In genomic region chr3:44892689-44893088, GRCh38 we compare ENCODE assay signal across 20 cellular contexts. TPM values are rescaled to one million over a fixed set of nuclear protein-coding genes. Genes with fewer than 3 reads are reported as not detected.
A peak's percentile ranks its signal among the peaks of the same experiment; 100 is the strongest.
DNase-seq lines count a peak whose midpoint lies in the region; ATAC-seq and TF ChIP-seq lines count a peak whose summit lies in the region.
"Had no signal": no experiment of that assay in that cellular context is flagged by ENCODE, and none has a peak within 500 bp of the region (broad histone marks: within the 10 kb centered on the region; RNA-seq: fewer than 3 reads in every experiment).

No MANE protein-coding gene starts in this region.

- H3K27ac Mint-ChIP-seq in CD14-positive monocyte = no peak overlapping the region
- no peak overlapping the region for H3K27ac Mint-ChIP-seq in CD4-positive, alpha-beta memory T cell
- H3K27ac Mint-ChIP-seq: activated CD4-positive, alpha-beta memory T cell treated with anti-CD3 and anti-CD28 coated beads for 36 hours; CD8-positive, alpha-beta T cell had no signal

- peaks cover 0 to 3% (median under 1%) of the 10 kb centered on the region in 3 donors for H3K27me3 Mint-ChIP-seq in CD14-positive monocyte (ENCODE audit: low read depth in 3 of 3)
- peaks cover 0 to 7% of the 10 kb centered on the region in 2 donors for H3K27me3 Mint-ChIP-seq in CD4-positive, alpha-beta memory T cell
- H3K27me3 Mint-ChIP-seq: activated CD4-positive, alpha-beta memory T cell treated with anti-CD3 and anti-CD28 coated beads for 36 hours had no signal

- H3K9me3 ChIP-seq in RWPE2 (ENCODE audit: severe bottlenecking) = no peaks in the 10 kb centered on the region
- no peaks in the 10 kb centered on the region for H3K9me3 ChIP-seq in CD4-positive, alpha-beta memory T cell (ENCODE audit: control insufficient read depth in 1 of 2, low read length in 2 of 2)
- H3K9me3 ChIP-seq: gastroesophageal sphincter, thyroid gland had no signal

- H3K4me1 ChIP-seq in RWPE2 (ENCODE audit: insufficient read depth, poor library complexity, severe bottlenecking) = peaks cover 20% of the 10 kb centered on the region
- no peaks in the 10 kb centered on the region for H3K4me1 ChIP-seq in CD4-positive, alpha-beta memory T cell (ENCODE audit: insufficient read depth, low read length)
- H3K4me1 ChIP-seq: gastroesophageal sphincter, thyroid gland had no signal

- peak; percentile 59 for DNase-seq in HCEC 1CT
- DNase-seq in RWPE2 (ENCODE audit: low spot score) = no peak
- peak; percentile 50 for DNase-seq in choroid plexus epithelial cell (ENCODE audit: low read depth)
- peak; percentile 22 for DNase-seq in non-pigmented ciliary epithelial cell (ENCODE audit: low read depth)
- DNase-seq in DMS 273 (lab: John Stamatoyannopoulos, UW; ENCODE audit: unreplicated experiment) = no peak
- no peak for DNase-seq in CD14-positive monocyte (ENCODE audit: low spot score)
- no peak for DNase-seq in CD4-positive, alpha-beta memory T cell
- DNase-seq: activated CD4-positive, alpha-beta memory T cell treated with anti-CD3 and anti-CD28 coated beads for 36 hours; activated effector memory CD4-positive, alpha-beta T cell treated with Interleukin-2 at 50 U/mL for 16 hours; caudate nucleus; CD8-positive, alpha-beta T cell; NCI-H1436; NCI-H526 treated with DMSO at 0.1 percent for 48 hours; Right ventricle myocardium superior; stimulated activated CD4-positive, alpha-beta T cell treated with anti-CD3 and anti-CD28 coated beads, Interleukin-2, amount 100 ng/mL, for 48 hours; stimulated activated naive CD4-positive, alpha-beta T cell; thyroid gland had no signal

- no peak overlapping the region for H3K4me3 Mint-ChIP-seq in CD14-positive monocyte
- H3K4me3 Mint-ChIP-seq in CD4-positive, alpha-beta memory T cell = no peak overlapping the region
- H3K4me3 Mint-ChIP-seq: activated CD4-positive, alpha-beta memory T cell treated with anti-CD3 and anti-CD28 coated beads for 36 hours; CD8-positive, alpha-beta T cell had no signal

- intact Hi-C loops in CD14-positive monocyte (cut with micrococcal nuclease) = no loop called here
- intact Hi-C loops in CD4-positive, alpha-beta memory T cell (cut with micrococcal nuclease) = no loop called here

- no peaks in the 10 kb centered on the region for H3K27me3 ChIP-seq in RWPE2 (ENCODE audit: insufficient read depth, poor library complexity, severe bottlenecking)
- no peaks in the 10 kb centered on the region for H3K27me3 ChIP-seq in CD4-positive, alpha-beta memory T cell (ENCODE audit: insufficient read depth, low read length)
- H3K27me3 ChIP-seq: thyroid gland had no signal

- CTCF ChIA-PET in CD4-positive, alpha-beta memory T cell (lab: Charles Lee; ENCODE audit: partially characterized antibody) = no interaction called here

- TF ChIP-seq CTCF in RWPE2 (IDR thresholded peaks at IDR 0.05; ENCODE audit: poor library complexity, severe bottlenecking) (no peak), choroid plexus epithelial cell (conservative IDR thresholded peaks at IDR 0.05; ENCODE audit: low read depth, low read length) (no peak), CD14-positive monocyte (IDR thresholded peaks at IDR 0.05) (no peak)

- H3K4me1 Mint-ChIP-seq in CD14-positive monocyte = peaks cover 5% of the 10 kb centered on the region
- no peaks in the 10 kb centered on the region for H3K4me1 Mint-ChIP-seq in CD4-positive, alpha-beta memory T cell

- H3K9me3 Mint-ChIP-seq in CD14-positive monocyte = peaks cover 0 to 2% (median 0%) of the 10 kb centered on the region in 7 donors
- H3K9me3 Mint-ChIP-seq in CD4-positive, alpha-beta memory T cell = no peaks in the 10 kb centered on the region
- H3K9me3 Mint-ChIP-seq: activated CD4-positive, alpha-beta memory T cell treated with anti-CD3 and anti-CD28 coated beads for 36 hours; CD8-positive, alpha-beta T cell had no signal

- H3K36me3 Mint-ChIP-seq in CD14-positive monocyte = no peaks in the 10 kb centered on the region
- no peaks in the 10 kb centered on the region for H3K36me3 Mint-ChIP-seq in CD4-positive, alpha-beta memory T cell
- H3K36me3 Mint-ChIP-seq: activated CD4-positive, alpha-beta memory T cell treated with anti-CD3 and anti-CD28 coated beads for 36 hours; CD8-positive, alpha-beta T cell had no signal

- H3K36me3 ChIP-seq in RWPE2 (ENCODE audit: low read depth) = no peaks in the 10 kb centered on the region
- no peaks in the 10 kb centered on the region for H3K36me3 ChIP-seq in CD4-positive, alpha-beta memory T cell (ENCODE audit: insufficient read depth, low read length)
- H3K36me3 ChIP-seq: gastroesophageal sphincter, thyroid gland had no signal

- H3K4me3 ChIP-seq in RWPE2 (ENCODE audit: severe bottlenecking) (no peak overlapping the region), choroid plexus epithelial cell (ENCODE audit: low read depth, low read length) (no peak overlapping the region)
- no peak overlapping the region for H3K4me3 ChIP-seq in CD4-positive, alpha-beta memory T cell (ENCODE audit: low read length in 2 of 2)
- H3K4me3 ChIP-seq: gastroesophageal sphincter, lung, thyroid gland had no signal

- ATAC-seq in RWPE2 (ENCODE audit: low read depth) (peak; percentile 66), GM18511 (IDR thresholded peaks at IDR 0.05; ENCODE audit: unreplicated experiment) (no peak)
- ATAC-seq: CD8-positive, alpha-beta T cell; gastroesophageal sphincter had no signal

- peak overlapping the region; percentile 92 for H3K27ac ChIP-seq in RWPE2 (ENCODE audit: poor library complexity, severe bottlenecking)
- H3K27ac ChIP-seq in CD4-positive, alpha-beta memory T cell (ENCODE audit: low read depth, low read length) = no peak overlapping the region
- H3K27ac ChIP-seq: gastroesophageal sphincter, thyroid gland had no signal

- POLR2A ChIA-PET in CD4-positive, alpha-beta memory T cell (lab: Charles Lee; ENCODE audit: partially characterized antibody) = no interaction called here

RNA-seq across cellular contexts. Expression of gene TGM4, which starts 18.3 kb away (rescaled TPM):
- polyA plus RNA-seq in CD14-positive monocyte = under 1 TPM in 1 of 2 donors, not detected in 1; 0.04 TPM
- total RNA-seq in CD4-positive, alpha-beta memory T cell = not detected
- polyA plus RNA-seq in CD4-positive, alpha-beta memory T cell = not detected
- total RNA-seq: activated CD4-positive, alpha-beta memory T cell treated with anti-CD3 and anti-CD28 coated beads for 36 hours; CD8-positive, alpha-beta T cell; gastroesophageal sphincter; lung; Right ventricle myocardium superior had no signal

RNA-seq across cellular contexts. Expression of gene TMEM42, which starts 31.0 kb away (rescaled TPM):
- polyA plus RNA-seq in CD14-positive monocyte = 10 to 100 TPM; 27.5 to 31.2 TPM
- 10 to 100 TPM; 26.1 to 29.6 TPM for total RNA-seq in CD4-positive, alpha-beta memory T cell
- polyA plus RNA-seq in CD4-positive, alpha-beta memory T cell = 10 to 100 TPM; 32.2 to 55.4 TPM

Comparison
In these comparisons a context has a peak if more than half of its experiments do, and no peak if none do; other contexts are left out.
1. DNase-seq: peak in HCEC 1CT (single experiment), choroid plexus epithelial cell (single experiment) and non-pigmented ciliary epithelial cell (single experiment); none in RWPE2 (single experiment), DMS 273 (single experiment), CD14-positive monocyte (single experiment) and CD4-positive, alpha-beta memory T cell (0 of 5).